In genomic region chr2:68390114-68390513, GRCh38 we compare ENCODE assay signal across 21 cellular contexts. TPM values are rescaled to one million over a fixed set of nuclear protein-coding genes. Genes with fewer than 3 reads are reported as not detected.
DNase-seq lines count a peak whose midpoint lies in the region; ATAC-seq and TF ChIP-seq lines count a peak whose summit lies in the region.
"Had no signal": no experiment of that assay in that cellular context is flagged by ENCODE, and none has a peak within 500 bp of the region (broad histone marks: within the 10 kb centered on the region; RNA-seq: fewer than 3 reads in every experiment).

No MANE protein-coding gene starts in this region.

- H3K27me3 Mint-ChIP-seq in activated B cell treated with CpG ODN at 0.5 μM for 24 hours = no peaks in the 10 kb centered on the region
- H3K27me3 Mint-ChIP-seq in stimulated activated memory B cell treated with anti-CD40 and anti-IgM and Interleukin-4, amounts not matched to agents 10 μg/mL and 1 μg/mL and 100 μg/mL, for 72 hours = no peaks in the 10 kb centered on the region

- H3K4me3 ChIP-seq in GM12864 (ENCODE audit: low read depth, low read length) (peak overlapping the region; percentile 23), left ventricle myocardium inferior (no peak overlapping the region), foreskin fibroblast (ENCODE audit: low read depth in 1 of 2, low read length in 2 of 2) (no peak overlapping the region), prostate gland (no peak overlapping the region)
- H3K4me3 ChIP-seq: heart left ventricle, tibial nerve had no signal

- H3K4me1 ChIP-seq in left ventricle myocardium inferior (peaks cover 34% of the 10 kb centered on the region), prostate gland (replicated peaks) (no peaks in the 10 kb centered on the region)

- TF ChIP-seq CTCF in GM12864 (IDR thresholded peaks at IDR 0.05; ENCODE audit: low read depth, low read length, missing control alignments) (no peak), activated B cell treated with CpG ODN at 0.5 μM for 24 hours (IDR thresholded peaks at IDR 0.05) (no peak), left ventricle myocardium inferior (IDR thresholded peaks at IDR 0.05; ENCODE audit: borderline replicate concordance) (no peak), foreskin fibroblast (IDR thresholded peaks at IDR 0.05; ENCODE audit: low read depth, low read length) (no peak), prostate gland (IDR thresholded peaks at IDR 0.05) (no peak)

- no peak for TF ChIP-seq POLR2A in prostate gland (IDR thresholded peaks at IDR 0.05)

- intact Hi-C loops in activated B cell treated with CpG ODN at 0.5 μM for 24 hours (cut with micrococcal nuclease) = no loop called here
- intact Hi-C loops in left ventricle myocardium inferior (cut with micrococcal nuclease) = no loop called here
- intact Hi-C loops in prostate gland (cut with DNase I) = no loop called here

- peak overlapping the region; percentile 60 for H3K27ac Mint-ChIP-seq in activated B cell treated with CpG ODN at 0.5 μM for 24 hours
- H3K27ac Mint-ChIP-seq in stimulated activated memory B cell treated with anti-CD40 and anti-IgM and Interleukin-4, amounts not matched to agents 10 μg/mL and 1 μg/mL and 100 μg/mL, for 72 hours = peak overlapping the region; percentile 58
- H3K27ac Mint-ChIP-seq: activated CD8-positive, alpha-beta T cell treated with anti-CD3 and anti-CD28 coated beads, Interleukin-2, amount 10 ng/mL, durations not matched to agents 7 days and 5 days; HFFc6 had no signal

- H3K9me3 ChIP-seq in left ventricle myocardium inferior (replicated peaks) = no peaks in the 10 kb centered on the region
- no peaks in the 10 kb centered on the region for H3K9me3 ChIP-seq in prostate gland
- H3K9me3 ChIP-seq: heart left ventricle, tibial nerve had no signal

- no peak for ATAC-seq in activated B cell treated with CpG ODN at 0.5 μM for 24 hours (ENCODE audit: low read depth)
- no peak for ATAC-seq in stimulated activated memory B cell treated with anti-CD40 and anti-IgM and Interleukin-4, amounts not matched to agents 10 μg/mL and 1 μg/mL and 100 μg/mL, for 72 hours
- no peak for ATAC-seq in HG03378 (IDR thresholded peaks at IDR 0.05; ENCODE audit: unreplicated experiment)
- ATAC-seq: activated CD8-positive, alpha-beta T cell treated with anti-CD3 and anti-CD28 coated beads, Interleukin-2, amount 10 ng/mL, durations not matched to agents 7 days and 5 days; stimulated activated naive CD8-positive, alpha-beta T cell treated with anti-CD3 and anti-CD28 coated beads, Interleukin-15, Interleukin-2, amounts not matched to agents 100 U/mL and 50 U/mL, for 24 hours had no signal

- no peaks in the 10 kb centered on the region for H3K9me3 Mint-ChIP-seq in activated B cell treated with CpG ODN at 0.5 μM for 24 hours
- H3K9me3 Mint-ChIP-seq in stimulated activated memory B cell treated with anti-CD40 and anti-IgM and Interleukin-4, amounts not matched to agents 10 μg/mL and 1 μg/mL and 100 μg/mL, for 72 hours = no peaks in the 10 kb centered on the region
- H3K9me3 Mint-ChIP-seq: HFFc6 had no signal

- POLR2A ChIA-PET in activated B cell treated with CpG ODN at 0.5 μM for 24 hours (lab: Charles Lee) = interaction anchor here (0.9 kb wide), 2 partner anchors 24 to 51 kb away, joined by 3 to 5 read pairs; no protein-coding TSS in a partner anchor

- CTCF ChIA-PET in activated B cell treated with CpG ODN at 0.5 μM for 24 hours (lab: Charles Lee) = interaction anchor here (0.6 to 1.9 kb wide), 4 partner anchors 37 to 554 kb away, joined by 3 to 5 read pairs (median 4); no protein-coding TSS in a partner anchor

- peak overlapping the region; percentile 4 for H3K27ac ChIP-seq in left ventricle myocardium inferior (replicated peaks)
- no peak overlapping the region for H3K27ac ChIP-seq in prostate gland
- H3K27ac ChIP-seq: brain microvascular endothelial cell, tibial nerve had no signal

- H3K4me3 Mint-ChIP-seq in activated B cell treated with CpG ODN at 0.5 μM for 24 hours = no peak overlapping the region
- no peak overlapping the region for H3K4me3 Mint-ChIP-seq in stimulated activated memory B cell treated with anti-CD40 and anti-IgM and Interleukin-4, amounts not matched to agents 10 μg/mL and 1 μg/mL and 100 μg/mL, for 72 hours
- H3K4me3 Mint-ChIP-seq: activated CD8-positive, alpha-beta T cell treated with anti-CD3 and anti-CD28 coated beads, Interleukin-2, amount 10 ng/mL, durations not matched to agents 7 days and 5 days; HFFc6 had no signal

- H3K27me3 ChIP-seq in left ventricle myocardium inferior (ENCODE audit: low read depth) (no peaks in the 10 kb centered on the region), prostate gland (replicated peaks; ENCODE audit: insufficient read depth) (no peaks in the 10 kb centered on the region)
- H3K27me3 ChIP-seq: heart left ventricle, tibial nerve had no signal

- DNase-seq in GM12864 (ENCODE audit: low read depth) = no peak
- no peak for DNase-seq in activated B cell treated with CpG ODN at 0.5 μM for 24 hours
- DNase-seq in left ventricle myocardium inferior = no peak
- no peak for DNase-seq in foreskin fibroblast
- no peak for DNase-seq in prostate gland (ENCODE audit: low spot score)
- DNase-seq: activated CD4-positive, alpha-beta T cell treated with anti-CD3 and anti-CD28 coated beads for 1 hour; activated CD8-positive, alpha-beta T cell treated with anti-CD3 and anti-CD28 coated beads, Interleukin-2, amount 10 ng/mL, durations not matched to agents 7 days and 5 days; activated gamma-delta T cell; brain microvascular endothelial cell; DMS79; heart left ventricle; HFFc6; NCI-H1417; small intestine; stimulated activated CD4-positive, alpha-beta T cell treated with anti-CD3 and anti-CD28 coated beads, Interleukin-2, amount 100 ng/mL, for 48 hours; stimulated activated naive CD8-positive, alpha-beta T cell treated with anti-CD3 and anti-CD28 coated beads, Interleukin-15, Interleukin-2, amounts not matched to agents 100 U/mL and 50 U/mL, for 24 hours; SW 1271 had no signal

- WGBS in prostate gland = 17% methylated on average over 2 of the region's 2 CpGs

- H3K4me1 Mint-ChIP-seq in activated B cell treated with CpG ODN at 0.5 μM for 24 hours = peaks cover 85% of the 10 kb centered on the region
- peaks cover 76% of the 10 kb centered on the region for H3K4me1 Mint-ChIP-seq in stimulated activated memory B cell treated with anti-CD40 and anti-IgM and Interleukin-4, amounts not matched to agents 10 μg/mL and 1 μg/mL and 100 μg/mL, for 72 hours

- H3K36me3 ChIP-seq in left ventricle myocardium inferior (no peaks in the 10 kb centered on the region), prostate gland (no peaks in the 10 kb centered on the region)
- H3K36me3 ChIP-seq: brain microvascular endothelial cell, tibial nerve had no signal

- peaks cover 90% of the 10 kb centered on the region for H3K36me3 Mint-ChIP-seq in activated B cell treated with CpG ODN at 0.5 μM for 24 hours (ENCODE audit: low read depth)
- peaks cover 62% of the 10 kb centered on the region for H3K36me3 Mint-ChIP-seq in stimulated activated memory B cell treated with anti-CD40 and anti-IgM and Interleukin-4, amounts not matched to agents 10 μg/mL and 1 μg/mL and 100 μg/mL, for 72 hours

RNA-seq across cellular contexts. Expression of gene PLEK, which starts 25.0 kb away (rescaled TPM):
- total RNA-seq in activated B cell treated with CpG ODN at 0.5 μM for 24 hours (138 and 140 TPM in 2 replicates), left ventricle myocardium inferior (4.8 TPM), prostate gland (1 to 10 TPM in 1 of 2 donors, under 1 TPM in 1; 0.59 to 2.1 TPM)
- total RNA-seq: HFFc6, NCI-H460 had no signal

Comparison
In these comparisons a context has a peak if more than half of its experiments do, and no peak if none do; other contexts are left out.
1. RNA of gene PLEK, which starts 25.0 kb away (total RNA-seq): 138 to 140 TPM in activated B cell treated with CpG ODN at 0.5 μM for 24 hours; 4.8 TPM in left ventricle myocardium inferior (single experiment) and 0.59 to 2.1 TPM in prostate gland; every median in the first group is over 10 times any median in the second.